8 cellular contexts compared by ENCODE assay signal in the genomic region with DNA sequence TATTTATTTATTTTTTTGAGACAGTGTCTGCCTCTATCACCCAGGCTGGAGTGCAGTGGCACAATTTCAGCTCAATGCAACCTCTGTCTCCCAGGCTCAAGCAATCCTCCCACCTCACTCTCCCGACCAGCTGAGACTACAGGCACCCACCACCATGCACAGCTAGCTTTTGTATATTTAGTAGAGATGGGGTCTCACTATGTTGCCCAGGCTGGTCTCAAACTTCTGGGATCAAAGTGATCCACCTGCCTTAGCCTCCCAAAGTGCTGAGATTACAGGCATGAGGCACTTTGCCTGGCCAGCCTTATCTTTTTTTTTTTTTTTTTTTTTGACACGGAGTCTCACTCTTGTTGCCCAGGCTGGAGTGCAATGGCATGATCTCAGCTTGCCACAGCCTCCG. TPM values are rescaled to one million over a fixed set of nuclear protein-coding genes. Genes with fewer than 3 reads are reported as not detected.
DNase-seq lines count a peak whose midpoint lies in the region; ATAC-seq, FAIRE-seq and TF ChIP-seq lines count a peak whose summit lies in the region.
"Not testable (repeated sequence)": the region's sequence is repeated elsewhere in the genome, so short reads cannot be mapped to it uniquely, and the experiment has no call there.

No MANE protein-coding gene starts in this region.

- not testable (repeated sequence) for DNase-seq in DND-41; GM23338 (ENCODE audit: low spot score); WTC11 (ENCODE audit: low spot score); activated CD4-positive, alpha-beta T cell treated with anti-CD3 and anti-CD28 coated beads, Interleukin-2, amount 10 ng/mL, durations not matched to agents 7 days and 5 days; K562 (ENCODE audit: extremely low read depth in 1 of 4, low spot score in 3 of 4); HepG2 (ENCODE audit: low spot score)

- peaks cover 24% of the 10 kb centered on the region for H3K4me1 ChIP-seq in DND-41 (ENCODE audit: insufficient read depth, low read length)
- H3K4me1 ChIP-seq in GM23338 (ENCODE audit: insufficient read depth); K562 (replicated peaks in 1 of 2; ENCODE audit: control insufficient read depth in 2 of 2, insufficient read depth in 2 of 2, low read length in 2 of 2): not testable (repeated sequence)
- peaks cover 10% of the 10 kb centered on the region for H3K4me1 ChIP-seq in Loucy (ENCODE audit: insufficient read depth, low read length, poor library complexity, severe bottlenecking)
- peaks cover 10% of the 10 kb centered on the region for H3K4me1 ChIP-seq in HepG2 (ENCODE audit: insufficient read depth, low read length)

- H3K9me1 ChIP-seq in K562 (ENCODE audit: control insufficient read depth, insufficient read depth, low read length) = not testable (repeated sequence)

- H3K4me1 Mint-ChIP-seq in GM23338 = not testable (repeated sequence)
- H3K4me1 Mint-ChIP-seq in WTC11 = peaks cover 13% of the 10 kb centered on the region
- H3K4me1 Mint-ChIP-seq in activated CD4-positive, alpha-beta T cell treated with anti-CD3 and anti-CD28 coated beads, Interleukin-2, amount 10 ng/mL, durations not matched to agents 7 days and 5 days = peaks cover 27% of the 10 kb centered on the region

- FAIRE-seq in K562 (lab: Jason Lieb, UNC); HepG2 (lab: Jason Lieb, UNC): not testable (repeated sequence)

- H3K27ac Mint-ChIP-seq in GM23338, WTC11: not testable (repeated sequence)
- peak overlapping the region; percentile 26 for H3K27ac Mint-ChIP-seq in activated CD4-positive, alpha-beta T cell treated with anti-CD3 and anti-CD28 coated beads, Interleukin-2, amount 10 ng/mL, durations not matched to agents 7 days and 5 days

- not testable (repeated sequence) for ATAC-seq in DND-41 (ENCODE audit: insufficient read depth, low read depth); GM23338; WTC11; K562; HepG2

- CTCF ChIA-PET in WTC11 (lab: Charles Lee); HepG2 (lab: Yijun Ruan, JAX; ENCODE audit: low intra/inter-chr PET ratio, low total read pairs): not testable (repeated sequence)
- CTCF ChIA-PET in activated CD4-positive, alpha-beta T cell treated with anti-CD3 and anti-CD28 coated beads, Interleukin-2, amount 10 ng/mL, durations not matched to agents 7 days and 5 days (lab: Charles Lee) = interaction anchor here (0.6 to 0.8 kb wide), 3 partner anchors 28 to 817 kb away, joined by 3 read pairs; no protein-coding TSS in a partner anchor
- CTCF ChIA-PET in K562 (lab: Yijun Ruan, JAX; ENCODE audit: low intra/inter-chr PET ratio) = interaction anchor here (0.7 kb wide), 1 partner anchor 317 kb away, joined by 12 read pairs; no protein-coding TSS in a partner anchor

- not testable (repeated sequence) for TF ChIP-seq POLR2A in K562 (conservative IDR thresholded peaks at IDR 0.05); HepG2 (IDR thresholded peaks at IDR 0.05; ENCODE audit: insufficient read depth in 1 of 2, low read depth in 2 of 2, low read length in 2 of 2)

- TF ChIP-seq RAD21 in K562 (CRISPR knock-in tag; conservative IDR thresholded peaks at IDR 0.05 in 1 of 2, IDR thresholded peaks at IDR 0.05 in 1 of 2); HepG2 (CRISPR knock-in tag; IDR thresholded peaks at IDR 0.05): not testable (repeated sequence)

- H3K9me3 ChIP-seq in DND-41 (ENCODE audit: insufficient read depth, low read length, severe bottlenecking); KOPT-K1 (ENCODE audit: insufficient read depth, low read length, poor library complexity, severe bottlenecking); Loucy (ENCODE audit: insufficient read depth, low read depth, low read length); K562 (replicated peaks; ENCODE audit: control insufficient read depth, insufficient read depth, low read depth, low read length); HepG2 (ENCODE audit: low read length): not testable (repeated sequence)

- H3K4me3 ChIP-seq in DND-41 (ENCODE audit: low read depth in 1 of 2, low read length in 2 of 2); GM23338; Loucy (ENCODE audit: low read length, poor library complexity, severe bottlenecking); K562; HepG2 (replicated peaks in 1 of 3; ENCODE audit: insufficient read depth in 1 of 3, low read depth in 2 of 3, low read length in 3 of 3): not testable (repeated sequence)

- not testable (repeated sequence) for H4K20me1 ChIP-seq in DND-41 (ENCODE audit: insufficient read depth, low read length); GM23338 (replicated peaks; ENCODE audit: insufficient read depth); Loucy (ENCODE audit: insufficient read depth, low read length, poor library complexity, severe bottlenecking); K562 (replicated peaks; ENCODE audit: control insufficient read depth, insufficient read depth, low read length); HepG2 (ENCODE audit: insufficient read depth, low read length)

- not testable (repeated sequence) for TF ChIP-seq EP300 in K562 (IDR thresholded peaks at IDR 0.05; ENCODE audit: low read length); HepG2 (IDR thresholded peaks at IDR 0.05; ENCODE audit: low read depth in 2 of 2, low read length in 2 of 2); HepG2 (CRISPR knock-in tag; IDR thresholded peaks at IDR 0.05; ENCODE audit: borderline replicate concordance)

- not testable (repeated sequence) for H3K27me3 ChIP-seq in DND-41 (ENCODE audit: insufficient read depth, low read length, poor library complexity); GM23338 (ENCODE audit: insufficient read depth); Loucy (ENCODE audit: insufficient read depth, low read length, poor library complexity, severe bottlenecking); K562 (ENCODE audit: control insufficient read depth in 2 of 2, insufficient read depth in 2 of 2, low read length in 2 of 2); HepG2 (ENCODE audit: control insufficient read depth in 1 of 2, insufficient read depth in 2 of 2, low read length in 2 of 2)

- POLR2A ChIA-PET in WTC11 (lab: Charles Lee) = interaction anchor here (0.7 kb wide), 1 partner anchor 278 kb away, joined by 8 read pairs; no protein-coding TSS in a partner anchor
- POLR2A ChIA-PET in activated CD4-positive, alpha-beta T cell treated with anti-CD3 and anti-CD28 coated beads, Interleukin-2, amount 10 ng/mL, durations not matched to agents 7 days and 5 days (lab: Charles Lee) = interaction anchor here (0.7 kb wide), 1 partner anchor 10 kb away, joined by 9 read pairs; no protein-coding TSS in a partner anchor
- POLR2A ChIA-PET in K562 (lab: Yijun Ruan, JAX); HepG2 (lab: Yijun Ruan, JAX): not testable (repeated sequence)

- H3K9me3 Mint-ChIP-seq in GM23338 = not testable (repeated sequence)
- peaks cover 11% of the 10 kb centered on the region for H3K9me3 Mint-ChIP-seq in WTC11
- H3K9me3 Mint-ChIP-seq in activated CD4-positive, alpha-beta T cell treated with anti-CD3 and anti-CD28 coated beads, Interleukin-2, amount 10 ng/mL, durations not matched to agents 7 days and 5 days = peaks cover 11% of the 10 kb centered on the region

- not testable (repeated sequence) for H3K79me2 ChIP-seq in DND-41 (ENCODE audit: insufficient read depth, low read length); GM23338 (replicated peaks; ENCODE audit: insufficient read depth); Loucy (ENCODE audit: insufficient read depth, low read length); K562 (ENCODE audit: control insufficient read depth, insufficient read depth, low read length); HepG2 (ENCODE audit: insufficient read depth, low read length)

- H2AFZ ChIP-seq in DND-41 (ENCODE audit: low read depth, low read length) (0 out of 2 replicates have a peak overlapping the region, but pooled peaks have one; percentile 36), GM23338 (peak overlapping the region; percentile 39; the same call in 1 of the 2 replicates), Loucy (ENCODE audit: low read length) (peak overlapping the region; percentile 42; the same call in 1 of the 2 replicates)
- H2AFZ ChIP-seq in K562 (ENCODE audit: low read depth, low read length); HepG2 (ENCODE audit: low read length): not testable (repeated sequence)

- not testable (repeated sequence) for TF ChIP-seq CTCF in DND-41 (IDR thresholded peaks at IDR 0.05; ENCODE audit: borderline replicate concordance, extremely low read depth, low read length, poor library complexity, severe bottlenecking); GM23338 (conservative IDR thresholded peaks at IDR 0.05; ENCODE audit: low read depth in 2 of 2); Loucy (conservative IDR thresholded peaks at IDR 0.05; ENCODE audit: low read length); WTC11 (IDR thresholded peaks at IDR 0.05); K562 (IDR thresholded peaks at IDR 0.05 in 2 of 3, conservative IDR thresholded peaks at IDR 0.05 in 1 of 3; ENCODE audit: insufficient read depth in 2 of 3, low read depth in 1 of 3, low read length in 3 of 3); HepG2 (CRISPR knock-in tag; IDR thresholded peaks at IDR 0.05)

- in situ Hi-C loops in K562 (cut with MboI) (loop anchor here (25.0 kb wide), 1 partner anchor 543 kb away; no protein-coding TSS in a partner anchor), HepG2 (cut with HindIII; ENCODE audit: extremely low pct_ligation_motif_present, low pct_unique_long_range_greater_than_20kb) (loop anchor here (25.0 kb wide), 1 partner anchor 193 kb away; no protein-coding TSS in a partner anchor)

- not testable (repeated sequence) for H3K27me3 Mint-ChIP-seq in GM23338 (ENCODE audit: insufficient read depth, low read depth, poor library complexity); WTC11 (ENCODE audit: low read depth); activated CD4-positive, alpha-beta T cell treated with anti-CD3 and anti-CD28 coated beads, Interleukin-2, amount 10 ng/mL, durations not matched to agents 7 days and 5 days

- not testable (repeated sequence) for BruUV-seq in K562 (replicated peaks; lab: Mats Ljungman, UMichigan); HepG2 (replicated peaks; lab: Mats Ljungman, UMichigan)

- not testable (repeated sequence) for H3K36me3 ChIP-seq in DND-41 (ENCODE audit: insufficient read depth, low read length); GM23338 (ENCODE audit: insufficient read depth); KOPT-K1 (ENCODE audit: insufficient read depth, low read length); Loucy (ENCODE audit: insufficient read depth, low read length); K562 (ENCODE audit: control insufficient read depth, insufficient read depth, low read length); HepG2 (replicated peaks in 1 of 2; ENCODE audit: control insufficient read depth in 1 of 2, insufficient read depth in 2 of 2, low read length in 2 of 2)

- intact Hi-C loops in K562 (cut with micrococcal nuclease); HepG2 (cut with micrococcal nuclease; ENCODE audit: unreplicated experiment): not testable (repeated sequence)

- not testable (repeated sequence) for H3F3A ChIP-seq in GM23338 (replicated peaks; ENCODE audit: low read depth); Loucy (ENCODE audit: low read depth)

- H3K4me2 ChIP-seq in DND-41 (ENCODE audit: insufficient read depth, low read length); GM23338; Loucy (ENCODE audit: low read depth, low read length, poor library complexity, severe bottlenecking); K562 (ENCODE audit: insufficient read depth, low read length); HepG2 (ENCODE audit: low read depth, low read length): not testable (repeated sequence)

- WGBS in K562 (ENCODE audit: insufficient coverage, low coverage, missing lambda C conversion rate) = 40% methylated on average over 2 of the region's 3 CpGs
- 75% methylated on average over 3 of the region's 3 CpGs for WGBS in HepG2 (ENCODE audit: low lambda C conversion rate)

- not testable (repeated sequence) for H3K9me2 ChIP-seq in GM23338 (ENCODE audit: insufficient read depth); Loucy (replicated peaks; ENCODE audit: low read depth, low read length)

- not testable (repeated sequence) for H3K36me3 Mint-ChIP-seq in GM23338 (ENCODE audit: low read depth); WTC11
- peaks cover 11% of the 10 kb centered on the region for H3K36me3 Mint-ChIP-seq in activated CD4-positive, alpha-beta T cell treated with anti-CD3 and anti-CD28 coated beads, Interleukin-2, amount 10 ng/mL, durations not matched to agents 7 days and 5 days (ENCODE audit: low read depth)

- not testable (repeated sequence) for H3K9ac ChIP-seq in DND-41 (ENCODE audit: low read depth, low read length); Loucy (ENCODE audit: low read depth, low read length, poor library complexity, severe bottlenecking); K562 (ENCODE audit: insufficient read depth in 1 of 2, low read depth in 2 of 2, low read length in 2 of 2); HepG2 (ENCODE audit: insufficient read depth, low read depth, low read length)

- H3K4me3 Mint-ChIP-seq in GM23338; WTC11; activated CD4-positive, alpha-beta T cell treated with anti-CD3 and anti-CD28 coated beads, Interleukin-2, amount 10 ng/mL, durations not matched to agents 7 days and 5 days: not testable (repeated sequence)

- peak overlapping the region; percentile 52; the same call in 1 of the 2 replicates for H3K27ac ChIP-seq in DND-41 (ENCODE audit: low read length)
- not testable (repeated sequence) for H3K27ac ChIP-seq in GM23338 (ENCODE audit: low read depth); K562 (ENCODE audit: extremely low read depth, low read depth, low read length); HepG2 (ENCODE audit: extremely low read length, insufficient read depth, low read length)
- peak overlapping the region; percentile 41 for H3K27ac ChIP-seq in KOPT-K1 (ENCODE audit: low read depth, low read length, poor library complexity, severe bottlenecking)

RNA-seq across cellular contexts. Expression of gene PPP1R21, which starts 35.2 kb away (rescaled TPM):
- 22.2 and 31.6 TPM in 2 replicates for total RNA-seq in GM23338 (2014; rRNA removed; shearing (Covaris generic))
- 20.7 and 26.1 TPM in 2 replicates for polyA plus RNA-seq in GM23338 (2016; fragmentation: Nextera tagmentation; extraction: Ambion mirVana)
- total RNA-seq in WTC11 (2021) = 19.9 to 21.9 TPM (median 20.3 TPM) in 3 replicates
- total RNA-seq in activated CD4-positive, alpha-beta T cell treated with anti-CD3 and anti-CD28 coated beads, Interleukin-2, amount 10 ng/mL, durations not matched to agents 7 days and 5 days = 10 to 100 TPM; 39.3 to 43.0 TPM
- total RNA-seq in K562 (2011; cell fraction: chromatin; rRNA removed; ENCODE audit: low replicate concordance) = 24.7 and 55.6 TPM in 2 replicates
- 10.7 and 11.5 TPM in 2 replicates for total RNA-seq in K562 (2011; cell fraction: nucleolus; rRNA removed)
- total RNA-seq in K562 (2011; cell fraction: nucleoplasm; rRNA removed) = 17.2 and 27.6 TPM in 2 replicates
- 4.9 and 5.5 TPM in 2 replicates for total RNA-seq in K562 (2014; rRNA removed)
- total RNA-seq in K562 (2014; rRNA removed; fragmentation: Illumina TruSeq; extraction: Trizol) = 7.5 TPM in 2 replicates
- total RNA-seq in K562 (2015; rRNA removed; fragmentation: Illumina TruSeq; extraction: Trizol) = 7.2 and 8.0 TPM in 2 replicates
- total RNA-seq in K562 (2021) = 8.4 and 9.2 TPM in 2 replicates
- 12.0 and 18.0 TPM in 2 replicates for polyA plus RNA-seq in K562 (2011; rRNA removed)
- polyA plus RNA-seq in K562 (2011; cell fraction: cytosol; rRNA removed) = 4.7 and 7.2 TPM in 2 replicates
- polyA plus RNA-seq in K562 (2011; cell fraction: nucleus; rRNA removed) = 25.2 and 26.4 TPM in 2 replicates
- 7.1 and 9.3 TPM in 2 replicates for polyA plus RNA-seq in K562 (2012)
- polyA plus RNA-seq in K562 (2014; fragmentation: Illumina TruSeq; extraction: Trizol) = 9.5 and 11.5 TPM in 2 replicates
- 1 to 10 TPM; 5.4 to 5.9 TPM for polyA plus RNA-seq in K562 (2014; fragmentation: Nextera tagmentation; extraction: Ambion mirVana)
- 8.5 and 12.2 TPM in 2 replicates for polyA plus RNA-seq in K562 (2014; rRNA removed)
- polyA minus RNA-seq in K562 (2011; rRNA and poly(A)+ RNA removed) = 17.4 and 17.9 TPM in 2 replicates
- 3.3 and 6.7 TPM in 2 replicates for polyA minus RNA-seq in K562 (2011; cell fraction: cytosol; rRNA and poly(A)+ RNA removed)
- 10.8 and 17.1 TPM in 2 replicates for polyA minus RNA-seq in K562 (2011; cell fraction: nucleus; rRNA and poly(A)+ RNA removed)
- 15.5 and 26.0 TPM in 2 replicates for total RNA-seq in HepG2 (2016; rRNA removed; fragmentation: Illumina TruSeq; extraction: Trizol)
- total RNA-seq in HepG2 (2016; cell fraction: cytosol; rRNA removed; fragmentation: Illumina TruSeq; extraction: Trizol; ENCODE audit: low read depth) = 23.4 and 25.6 TPM in 2 replicates
- total RNA-seq in HepG2 (2016; cell fraction: insoluble cytoplasmic fraction; rRNA removed; fragmentation: Illumina TruSeq; extraction: Trizol) = 11.8 and 21.9 TPM in 2 replicates
- 17.4 and 18.5 TPM in 2 replicates for total RNA-seq in HepG2 (2016; cell fraction: membrane; rRNA removed; fragmentation: Illumina TruSeq; extraction: Trizol)
- total RNA-seq in HepG2 (2016; cell fraction: nucleus; rRNA removed; fragmentation: Illumina TruSeq; extraction: Trizol) = 19.8 and 24.1 TPM in 2 replicates
- 18.8 and 21.9 TPM in 2 replicates for polyA plus RNA-seq in HepG2 (2011; rRNA removed)
- polyA plus RNA-seq in HepG2 (2011; cell fraction: cytosol; rRNA removed) = 8.8 and 12.8 TPM in 2 replicates
- polyA plus RNA-seq in HepG2 (2011; cell fraction: nucleus; rRNA removed) = 17.9 and 22.6 TPM in 2 replicates
- polyA plus RNA-seq in HepG2 (2012) = 17.3 and 23.4 TPM in 2 replicates
- 4.0 and 5.5 TPM in 2 replicates for polyA plus RNA-seq in HepG2 (2016; cell fraction: cytosol; fragmentation: Illumina TruSeq; extraction: Trizol; ENCODE audit: low read depth)
- 20.2 and 22.6 TPM in 2 replicates for polyA plus RNA-seq in HepG2 (2016; cell fraction: insoluble cytoplasmic fraction; fragmentation: Illumina TruSeq; extraction: Trizol; ENCODE audit: low read depth)
- polyA plus RNA-seq in HepG2 (2016; cell fraction: membrane; fragmentation: Illumina TruSeq; extraction: Trizol; ENCODE audit: low read depth) = 9.9 and 10.8 TPM in 2 replicates
- 22.0 and 24.6 TPM in 2 replicates for polyA plus RNA-seq in HepG2 (2016; cell fraction: nucleus; fragmentation: Illumina TruSeq; extraction: Trizol; ENCODE audit: insufficient read depth, low read depth)
- polyA minus RNA-seq in HepG2 (2011; rRNA and poly(A)+ RNA removed; ENCODE audit: low replicate concordance) = 9.2 and 19.0 TPM in 2 replicates
- 7.7 and 8.6 TPM in 2 replicates for polyA minus RNA-seq in HepG2 (2011; cell fraction: cytosol; rRNA and poly(A)+ RNA removed)
- polyA minus RNA-seq in HepG2 (2011; cell fraction: nucleus; rRNA and poly(A)+ RNA removed) = 43.3 and 50.4 TPM in 2 replicates
